Comparison of ENCODE assay signal across 18 cellular contexts in genomic region chr13:43569688-43570087, GRCh38.
"Had no signal": no experiment of that assay in that cellular context is flagged by ENCODE, and none has a peak within 500 bp of the region (broad histone marks: within the 10 kb centered on the region; RNA-seq: fewer than 3 reads in every experiment).

No MANE protein-coding gene starts in this region.

- H3K27ac ChIP-seq: cardiac muscle cell had no signal

- DNase-seq: activated CD4-positive, alpha-beta T cell treated with anti-CD3 and anti-CD28 coated beads for 48 hours; activated CD8-positive, alpha-beta memory T cell treated with anti-CD3 and anti-CD28 coated beads, Interleukin-2, amount 10 ng/mL, durations not matched to agents 7 days and 5 days; activated CD8-positive, alpha-beta T cell treated with anti-CD3 and anti-CD28 coated beads for 36 hours; activated effector memory CD4-positive, alpha-beta T cell treated with anti-CD3 and anti-CD28 coated beads, Interleukin-2, amount 50 U/mL, for 16 hours; activated naive CD4-positive, alpha-beta T cell treated with anti-CD3 and anti-CD28 coated beads, Interleukin-2, amount 10 ng/mL, durations not matched to agents 7 days and 5 days; activated T-cell treated with anti-CD3 and anti-CD28 coated beads for 4 hours; effector CD8-positive, alpha-beta T cell; erythroblast; foreskin melanocyte; hypothalamus; left cardiac atrium; nucleus accumbens; stimulated activated CD4-positive, alpha-beta T cell treated with anti-CD3 and anti-CD28 coated beads, Interleukin-12 subunit alpha, Interleukin-12 subunit beta, amount 100 ng/mL, for 4 hours; stimulated activated naive CD8-positive, alpha-beta T cell treated with anti-CD3 and anti-CD28 coated beads, Interleukin-15, amount 100 ng/mL, for 72 hours; T-helper 17 cell; trophoblast cell; uterus had no signal

- H3K36me3 ChIP-seq: cardiac muscle cell, uterus had no signal

- H3K27me3 ChIP-seq: cardiac muscle cell, uterus had no signal

- H3K9me3 ChIP-seq: uterus had no signal

- H3K4me3 ChIP-seq: cardiac muscle cell, uterus had no signal

- H3K4me1 ChIP-seq: uterus had no signal
